ENCODE assay signal across 23 cellular contexts in genomic region chr7:139811106-139811505, GRCh38. TPM values are rescaled to one million over a fixed set of nuclear protein-coding genes. Genes with fewer than 3 reads are reported as not detected.
DNase-seq lines count a peak whose midpoint lies in the region; ATAC-seq and TF ChIP-seq lines count a peak whose summit lies in the region.
"Had no signal": no experiment of that assay in that cellular context is flagged by ENCODE, and none has a peak within 500 bp of the region (broad histone marks: within the 10 kb centered on the region; RNA-seq: fewer than 3 reads in every experiment).

No MANE protein-coding gene starts in this region.

- no peak overlapping the region for H3K4me2 ChIP-seq in GM23248 (ENCODE audit: unreplicated experiment)
- H3K4me2 ChIP-seq: A549, hepatocyte, neural progenitor cell had no signal

- H3K9me3 ChIP-seq in GM23248 (ENCODE audit: low read depth) = no peaks in the 10 kb centered on the region
- H3K9me3 ChIP-seq in naive thymus-derived CD4-positive, alpha-beta T cell (ENCODE audit: control insufficient read depth in 2 of 3, low read length in 3 of 3) = no peaks in the 10 kb centered on the region
- H3K9me3 ChIP-seq in endodermal cell (ENCODE audit: control insufficient read depth, low read length) = no peaks in the 10 kb centered on the region
- no peaks in the 10 kb centered on the region for H3K9me3 ChIP-seq in prostate gland
- H3K9me3 ChIP-seq: A549, MG63 had no signal

- H3K27ac Mint-ChIP-seq in naive thymus-derived CD4-positive, alpha-beta T cell = no peak overlapping the region
- H3K27ac Mint-ChIP-seq in endodermal cell = no peak overlapping the region
- H3K27ac Mint-ChIP-seq: activated T-helper 2 cell treated with anti-CD3 and anti-CD28 coated beads, Interferon-gamma antibody, Interleukin-2, Interleukin-4, amounts not matched to agents 10 μg/mL and 5 μg/mL and 100 μg/mL, durations not matched to agents 14 hours and 24 hours and 36 hours; CD4-positive, alpha-beta memory T cell; neural progenitor cell; stimulated activated naive B cell treated with anti-CD40 and anti-IgM and Interleukin-4, amounts not matched to agents 10 μg/mL and 1 μg/mL and 100 μg/mL, for 72 hours; type B pancreatic cell had no signal

- peak; percentile 77 to 90 for ATAC-seq in activated CD4-positive, CD25-positive, alpha-beta regulatory T cell treated with anti-CD3 and anti-CD28 coated beads, Interleukin-2, amount 50 U/mL, for 24 hours
- ATAC-seq in naive thymus-derived CD4-positive, alpha-beta T cell = peak; percentile 27
- ATAC-seq: A549 had no signal

- no peak overlapping the region for H3K4me3 Mint-ChIP-seq in naive thymus-derived CD4-positive, alpha-beta T cell
- no peak overlapping the region for H3K4me3 Mint-ChIP-seq in endodermal cell
- H3K4me3 Mint-ChIP-seq: CD4-positive, alpha-beta memory T cell; neural progenitor cell; stimulated activated naive B cell treated with anti-CD40 and anti-IgM and Interleukin-4, amounts not matched to agents 10 μg/mL and 1 μg/mL and 100 μg/mL, for 72 hours; type B pancreatic cell had no signal

- WGBS in GM23248 (ENCODE audit: low coverage in 1 of 2, low lambda C conversion rate in 2 of 2, missing lambda C conversion rate in 2 of 2), 2 experiments = 4 to 5% methylated on average over 1 of the region's 1 CpG
- WGBS in endodermal cell (ENCODE audit: insufficient coverage in 1 of 2, insufficient read length in 1 of 2), 2 experiments = 96 to 100% methylated on average over 1 of the region's 1 CpG
- WGBS in prostate gland = 47% methylated on average over 1 of the region's 1 CpG

- H3K27ac ChIP-seq in GM23248 = no peak overlapping the region
- no peak overlapping the region for H3K27ac ChIP-seq in naive thymus-derived CD4-positive, alpha-beta T cell (ENCODE audit: low read depth, low read length)
- no peak overlapping the region for H3K27ac ChIP-seq in endodermal cell (ENCODE audit: low read depth, low read length)
- H3K27ac ChIP-seq in prostate gland = no peak overlapping the region
- H3K27ac ChIP-seq: A549, hepatocyte, neural progenitor cell had no signal

- no peaks in the 10 kb centered on the region for H3K9me2 ChIP-seq in GM23248 (ENCODE audit: insufficient read depth)

- H3F3A ChIP-seq in GM23248 (ENCODE audit: insufficient read depth) = 0 out of 2 replicates have a peak, but pooled peaks cover 7% of the 10 kb centered on the region

- peaks cover 0 to 6% (median 0%) of the 10 kb centered on the region in 5 donors for H3K36me3 Mint-ChIP-seq in naive thymus-derived CD4-positive, alpha-beta T cell
- peaks cover 6% of the 10 kb centered on the region for H3K36me3 Mint-ChIP-seq in endodermal cell (ENCODE audit: low read depth)
- H3K36me3 Mint-ChIP-seq: neural progenitor cell, type B pancreatic cell had no signal

- no peaks in the 10 kb centered on the region for H4K20me1 ChIP-seq in GM23248 (ENCODE audit: insufficient read depth)

- peaks cover 5 to 16% (median 8%) of the 10 kb centered on the region in 7 donors for H3K4me1 Mint-ChIP-seq in naive thymus-derived CD4-positive, alpha-beta T cell
- no peaks in the 10 kb centered on the region for H3K4me1 Mint-ChIP-seq in endodermal cell
- H3K4me1 Mint-ChIP-seq: CD4-positive, alpha-beta memory T cell; neural progenitor cell had no signal

- no peak overlapping the region for H2AFZ ChIP-seq in GM23248
- H2AFZ ChIP-seq: hepatocyte, neural progenitor cell had no signal

- no peak for TF ChIP-seq CTCF in endodermal cell (conservative IDR thresholded peaks at IDR 0.05)
- TF ChIP-seq CTCF in prostate gland (IDR thresholded peaks at IDR 0.05) = no peak

- H3K79me2 ChIP-seq in GM23248 (ENCODE audit: insufficient read depth) = no peaks in the 10 kb centered on the region
- H3K79me2 ChIP-seq: hepatocyte had no signal

- H3K4me3 ChIP-seq in GM23248 (no peak overlapping the region), endodermal cell (ENCODE audit: low read length) (no peak overlapping the region), prostate gland (no peak overlapping the region)
- no peak overlapping the region for H3K4me3 ChIP-seq in naive thymus-derived CD4-positive, alpha-beta T cell (ENCODE audit: low read length)
- H3K4me3 ChIP-seq: A549, hepatocyte, MG63, neural progenitor cell had no signal

- peaks cover 0 to 16% (median 2%) of the 10 kb centered on the region in 5 donors for H3K27me3 Mint-ChIP-seq in naive thymus-derived CD4-positive, alpha-beta T cell
- peaks cover 5% of the 10 kb centered on the region for H3K27me3 Mint-ChIP-seq in endodermal cell (ENCODE audit: insufficient read depth)

- DNase-seq in activated CD4-positive, CD25-positive, alpha-beta regulatory T cell (lab: John Stamatoyannopoulos, UW) = no peak
- peak; percentile 64 for DNase-seq in GM23248
- peak; percentile 57 for DNase-seq in RKO (ENCODE audit: low spot score)
- DNase-seq in naive thymus-derived CD4-positive, alpha-beta T cell = no peak
- no peak for DNase-seq in endodermal cell
- no peak for DNase-seq in prostate gland (ENCODE audit: low spot score)
- no peak for DNase-seq in amniotic stem cell (lab: John Stamatoyannopoulos, UW)
- DNase-seq: activated CD4-positive, alpha-beta T cell treated with anti-CD3 and anti-CD28 coated beads, Interleukin-2, amount 50 U/mL, for 4 hours; CD4-positive, alpha-beta memory T cell; central memory CD4-positive, alpha-beta T cell; effector CD4-positive, alpha-beta T cell; MG63; NCI-H2029 treated with DMSO at 0.1 percent for 48 hours; NCI-H510A treated with DMSO at 0.1 percent for 48 hours; stimulated activated CD4-positive, alpha-beta T cell treated with anti-CD3 and anti-CD28 coated beads, Interleukin-12 subunit alpha, Interleukin-12 subunit beta, amount 100 ng/mL, for 4 hours; stimulated activated naive B cell treated with anti-CD40 and anti-IgM and Interleukin-4, amounts not matched to agents 10 μg/mL and 1 μg/mL and 100 μg/mL, for 72 hours; T1000 had no signal

- in situ Hi-C loops in GM23248 (cut with MboI) = no loop called here

- TF ChIP-seq POLR2A in prostate gland (IDR thresholded peaks at IDR 0.05) = no peak

- H3K9ac ChIP-seq in GM23248 = no peak overlapping the region
- H3K9ac ChIP-seq in endodermal cell (ENCODE audit: extremely low read depth, low read length, poor library complexity, severe bottlenecking) = no peak overlapping the region
- H3K9ac ChIP-seq: neural progenitor cell had no signal

- H3K4me1 ChIP-seq in GM23248 (ENCODE audit: insufficient read depth) = 0 out of 2 replicates have a peak, but pooled peaks cover 3% of the 10 kb centered on the region
- H3K4me1 ChIP-seq in naive thymus-derived CD4-positive, alpha-beta T cell (ENCODE audit: control insufficient read depth in 2 of 2, insufficient read depth in 2 of 2, low read length in 2 of 2) = no peaks in the 10 kb centered on the region
- H3K4me1 ChIP-seq in endodermal cell (ENCODE audit: control insufficient read depth, insufficient read depth, low read length) = no peaks in the 10 kb centered on the region
- H3K4me1 ChIP-seq in prostate gland (replicated peaks) = no peaks in the 10 kb centered on the region
- H3K4me1 ChIP-seq: A549, neural progenitor cell had no signal

- peaks cover 0 to 8% (median 2%) of the 10 kb centered on the region in 11 donors for H3K9me3 Mint-ChIP-seq in naive thymus-derived CD4-positive, alpha-beta T cell
- peaks cover 7% of the 10 kb centered on the region for H3K9me3 Mint-ChIP-seq in endodermal cell
- H3K9me3 Mint-ChIP-seq: neural progenitor cell had no signal

- H3K36me3 ChIP-seq in GM23248 (ENCODE audit: low read depth) (no peaks in the 10 kb centered on the region), endodermal cell (ENCODE audit: control insufficient read depth, insufficient read depth, low read length) (no peaks in the 10 kb centered on the region), prostate gland (no peaks in the 10 kb centered on the region)
- no peaks in the 10 kb centered on the region for H3K36me3 ChIP-seq in naive thymus-derived CD4-positive, alpha-beta T cell (ENCODE audit: control insufficient read depth in 2 of 3, insufficient read depth in 3 of 3, low read length in 3 of 3)
- H3K36me3 ChIP-seq: MG63, neural progenitor cell had no signal

- H3K27me3 ChIP-seq in GM23248 (replicated peaks; ENCODE audit: insufficient read depth) (no peaks in the 10 kb centered on the region; the same call in 1 of the 2 replicates), endodermal cell (ENCODE audit: control insufficient read depth, insufficient read depth, low read length, poor library complexity, severe bottlenecking) (no peaks in the 10 kb centered on the region), prostate gland (replicated peaks; ENCODE audit: insufficient read depth) (no peaks in the 10 kb centered on the region)
- no peaks in the 10 kb centered on the region for H3K27me3 ChIP-seq in naive thymus-derived CD4-positive, alpha-beta T cell (ENCODE audit: control insufficient read depth in 2 of 2, insufficient read depth in 2 of 2, low read length in 2 of 2)
- H3K27me3 ChIP-seq: hepatocyte, MG63, neural progenitor cell had no signal

- POLR2A ChIA-PET in naive thymus-derived CD4-positive, alpha-beta T cell (lab: Charles Lee) = interaction anchor here (0.6 to 0.8 kb wide), 2 partner anchors 11 to 460 kb away, joined by 3 to 4 read pairs; no protein-coding TSS in a partner anchor

- CTCF ChIA-PET in naive thymus-derived CD4-positive, alpha-beta T cell (lab: Charles Lee) = no interaction called here

- intact Hi-C loops in naive thymus-derived CD4-positive, alpha-beta T cell (cut with micrococcal nuclease) = no loop called here
- intact Hi-C loops in prostate gland (cut with DNase I) = no loop called here

RNA-seq across cellular contexts. Expression of gene TBXAS1, which starts 18.0 kb away (rescaled TPM):
- total RNA-seq in GM23248 (2014; rRNA removed; shearing (Covaris generic)) = not detected in 2 replicates
- 0.49 and 2.2 TPM in 2 replicates for polyA plus RNA-seq in GM23248 (2016; fragmentation: Nextera tagmentation; extraction: Ambion mirVana)
- 10 to 100 TPM in 1 of 5 experiments, 1 to 10 TPM in 4; 2.6 to 70.9 (median 6.7) TPM for total RNA-seq in naive thymus-derived CD4-positive, alpha-beta T cell
- polyA plus RNA-seq in naive thymus-derived CD4-positive, alpha-beta T cell = 1 to 10 TPM; 1.9 to 2.9 TPM
- total RNA-seq in endodermal cell = 10 to 100 TPM in 1 of 2 donors, 1 to 10 TPM in 1; 7.6 to 13.5 TPM
- 2.6 TPM for polyA plus RNA-seq in endodermal cell (2013, experiment 1 of 2)
- polyA plus RNA-seq in endodermal cell (2013, experiment 2 of 2) = 2.7 TPM
- 10 to 100 TPM; 19.3 to 44.1 TPM for total RNA-seq in prostate gland

RNA-seq across cellular contexts. Expression of gene HIPK2, which starts 33.3 kb away (rescaled TPM):
- total RNA-seq in GM23248 (2014; rRNA removed; shearing (Covaris generic)) = 7.9 and 9.1 TPM in 2 replicates
- 4.7 and 4.9 TPM in 2 replicates for polyA plus RNA-seq in GM23248 (2016; fragmentation: Nextera tagmentation; extraction: Ambion mirVana)
- 10 to 100 TPM; 27.3 to 44.0 (median 37.3) TPM for total RNA-seq in naive thymus-derived CD4-positive, alpha-beta T cell
- polyA plus RNA-seq in naive thymus-derived CD4-positive, alpha-beta T cell = 1 to 10 TPM; 4.6 to 8.5 TPM
- total RNA-seq in endodermal cell (100 to 1,000 TPM in 1 of 2 donors, 10 to 100 TPM in 1; 95.1 to 125 TPM), prostate gland (10 to 100 TPM; 54.4 to 72.7 TPM)
- polyA plus RNA-seq in endodermal cell (2013, experiment 1 of 2) = 32.0 TPM
- polyA plus RNA-seq in endodermal cell (2013, experiment 2 of 2) = 35.9 TPM

Comparison
In these comparisons a context has a peak if more than half of its experiments do, and no peak if none do; other contexts are left out.
1. DNase-seq: peak in GM23248 (single experiment) and RKO (single experiment); none in activated CD4-positive, CD25-positive, alpha-beta regulatory T cell (0 of 4), naive thymus-derived CD4-positive, alpha-beta T cell (0 of 9), endodermal cell (single experiment), prostate gland (single experiment) and amniotic stem cell (single experiment).